11 cellular contexts compared by ENCODE assay signal in genomic region chr9:976258-976804, GRCh38. TPM values are rescaled to one million over a fixed set of nuclear protein-coding genes. Genes with fewer than 3 reads are reported as not detected.
DNase-seq lines count a peak whose midpoint lies in the region; ATAC-seq and TF ChIP-seq lines count a peak whose summit lies in the region.
"Had no signal": no experiment of that assay in that cellular context is flagged by ENCODE, and none has a peak within 500 bp of the region (broad histone marks: within the 10 kb centered on the region; RNA-seq: fewer than 3 reads in every experiment).

DMRT3 (plus strand) TSS chr9:976655; CDS start chr9:977002, 347 bp downstream.

- no peak within 1 kb of the TSS; the same call in 1 of the 2 replicates for H3K14ac ChIP-seq in H9 (ENCODE audit: insufficient read depth, low read length)

- H2BK5ac ChIP-seq in H9 (ENCODE audit: insufficient read length, low read length), result no peak within 1 kb of the TSS

- no peak within 1 kb of the TSS for H4K5ac ChIP-seq in H9 (ENCODE audit: insufficient read length, low read depth, low read length)

- ATAC-seq in activated T-helper 17 cell treated with anti-CD3 and anti-CD28 coated beads, Interleukin-2, amount 50 U/mL, for 72 hours (replicated peaks), result no peak
- ATAC-seq in lung (ENCODE audit: insufficient read depth, low FRiP score), result no peak
- ATAC-seq in HG02623 (IDR thresholded peaks at IDR 0.05; ENCODE audit: unreplicated experiment), result no peak
- ATAC-seq in GM19455 (IDR thresholded peaks at IDR 0.05; ENCODE audit: unreplicated experiment), result no peak
- ATAC-seq in GM18909 (IDR thresholded peaks at IDR 0.05; ENCODE audit: poor library complexity, unreplicated experiment), result no peak
- ATAC-seq in HG03565 (IDR thresholded peaks at IDR 0.05; ENCODE audit: unreplicated experiment), result no peak

- no peaks in the 10 kb centered on the region for H3K36me3 Mint-ChIP-seq in H9 (ENCODE audit: insufficient read depth in 1 of 3, low read depth in 3 of 3)
- peaks cover 5% of the 10 kb centered on the region for H3K36me3 Mint-ChIP-seq in activated T-helper 17 cell treated with anti-CD3 and anti-CD28 coated beads, Interleukin-2, amount 50 U/mL, for 72 hours (ENCODE audit: low read depth)

- peaks cover 0 to 2% of the 10 kb centered on the region in 2 experiments; a peak in 2 of 5 replicates for H3K9me3 Mint-ChIP-seq in H9
- H3K9me3 Mint-ChIP-seq in activated T-helper 17 cell treated with anti-CD3 and anti-CD28 coated beads, Interleukin-2, amount 50 U/mL, for 72 hours, result no peaks in the 10 kb centered on the region

- H3K27me3 ChIP-seq in H9 (ENCODE audit: insufficient read depth, low read length) (peaks cover 79% of the 10 kb centered on the region), lung (ENCODE audit: control insufficient read depth, insufficient read depth) (peaks cover 37% of the 10 kb centered on the region)

- no peak within 1 kb of the TSS for H3T11ph ChIP-seq in H9 (ENCODE audit: low read length)

- H3K18ac ChIP-seq in H9 (ENCODE audit: insufficient read length, low read depth, low read length), result no peak within 1 kb of the TSS

- peaks cover 19% of the 10 kb centered on the region for H3K23me2 ChIP-seq in H9 (ENCODE audit: insufficient read length, low read depth, low read length, poor library complexity, severe bottlenecking)

- no peak within 1 kb of the TSS for H3K9ac ChIP-seq in H9 (ENCODE audit: extremely low read depth, insufficient read length, low read length)

- no peak within 1 kb of the TSS for H3K27ac ChIP-seq in H9 (ENCODE audit: insufficient read length, low read depth, low read length)
- no peak within 1 kb of the TSS for H3K27ac ChIP-seq in lung (ENCODE audit: low read depth in 1 of 2, low read length in 1 of 2)
- H3K27ac ChIP-seq: SK-N-MC had no signal

- H3K9me3 ChIP-seq in H9 (ENCODE audit: control insufficient read depth, low read depth, low read length) (no peaks in the 10 kb centered on the region), lung (ENCODE audit: control insufficient read depth in 2 of 2, insufficient read depth in 1 of 2, low read length in 1 of 2) (peaks cover 0 to 19% of the 10 kb centered on the region in 2 donors)

- peaks cover 96% of the 10 kb centered on the region for H3K27me3 Mint-ChIP-seq in H9 (ENCODE audit: low read depth)
- H3K27me3 Mint-ChIP-seq in activated T-helper 17 cell treated with anti-CD3 and anti-CD28 coated beads, Interleukin-2, amount 50 U/mL, for 72 hours, result peaks cover 57% of the 10 kb centered on the region

- H3K36me3 ChIP-seq in lung (ENCODE audit: control insufficient read depth in 2 of 2, insufficient read depth in 2 of 2, low read length in 2 of 2), result no peaks in the 10 kb centered on the region

- H3K4me1 ChIP-seq in H9 (ENCODE audit: insufficient read depth, low read length) (no peaks in the 10 kb centered on the region), lung (ENCODE audit: control insufficient read depth in 2 of 2, insufficient read depth in 2 of 2, low read length in 2 of 2) (peaks cover 0 to 27% of the 10 kb centered on the region in 2 donors)

- peak within 1 kb of the TSS; percentile 10 for H3K4me3 ChIP-seq in lung
- H3K4me3 ChIP-seq: SK-N-MC had no signal

- H3K56ac ChIP-seq in H9 (ENCODE audit: insufficient read length, low read depth, low read length), result no peak within 1 kb of the TSS

- H3K27ac Mint-ChIP-seq in H9, result no peak within 1 kb of the TSS
- H3K27ac Mint-ChIP-seq in activated T-helper 17 cell treated with anti-CD3 and anti-CD28 coated beads, Interleukin-2, amount 50 U/mL, for 72 hours, result no peak within 1 kb of the TSS

- H3K4me3 Mint-ChIP-seq in H9, result peak within 1 kb of the TSS; percentile 46 to 80
- H3K4me3 Mint-ChIP-seq in activated T-helper 17 cell treated with anti-CD3 and anti-CD28 coated beads, Interleukin-2, amount 50 U/mL, for 72 hours, result peak within 1 kb of the TSS; percentile 11

- H3K4ac ChIP-seq in H9 (ENCODE audit: low read depth, low read length), result no peak within 1 kb of the TSS

- H2BK20ac ChIP-seq in H9 (ENCODE audit: low read depth, low read length, poor library complexity, severe bottlenecking), result no peak within 1 kb of the TSS

- peak within 1 kb of the TSS; percentile 66 for H3K4me2 ChIP-seq in H9 (ENCODE audit: insufficient read depth, insufficient read length, low read length)

- DNase-seq in AG20443 (ENCODE audit: low spot score) (peak; percentile 33), H9 (peak; percentile 86), lung (ENCODE audit: low spot score) (no peak)
- DNase-seq: hypothalamus; stimulated activated CD4-positive, alpha-beta T cell treated with anti-CD3 and anti-CD28 coated beads, Interleukin-4, amount 100 ng/mL, for 24 hours had no signal

- H3K79me1 ChIP-seq in H9 (ENCODE audit: insufficient read depth, low read depth, low read length, poor library complexity, severe bottlenecking), result no peaks in the 10 kb centered on the region

- no peak within 1 kb of the TSS for H3K23ac ChIP-seq in H9 (ENCODE audit: insufficient read length, low read depth, low read length)

- H4K20me1 ChIP-seq in H9 (ENCODE audit: control insufficient read depth, insufficient read depth, insufficient read length), result no peaks in the 10 kb centered on the region

- no peaks in the 10 kb centered on the region for H3K79me2 ChIP-seq in H9 (ENCODE audit: insufficient read depth, low read length)

- no peak within 1 kb of the TSS for H2BK15ac ChIP-seq in H9 (ENCODE audit: low read depth, low read length)

- H4K8ac ChIP-seq in H9 (replicated peaks; ENCODE audit: insufficient read length, low read depth, low read length), result no peak within 1 kb of the TSS

- H2AK5ac ChIP-seq in H9 (ENCODE audit: insufficient read length, low read length), result no peak within 1 kb of the TSS

- WGBS in H9 (ENCODE audit: extremely low coverage, insufficient read length, low lambda C conversion rate), result no CpG with 5 or more reads among the region's 51 CpGs
- WGBS in lung, 2 donors, result 2 to 4% methylated on average over 35 to 51 of the region's 51 CpGs

- no peak within 1 kb of the TSS for H2AFZ ChIP-seq in H9 (ENCODE audit: low read length)

- H3K4me1 Mint-ChIP-seq in H9, result peaks cover 30 to 40% of the 10 kb centered on the region in 2 experiments
- peaks cover 6% of the 10 kb centered on the region for H3K4me1 Mint-ChIP-seq in activated T-helper 17 cell treated with anti-CD3 and anti-CD28 coated beads, Interleukin-2, amount 50 U/mL, for 72 hours

- TF ChIP-seq CTCF in H9 (conservative IDR thresholded peaks at IDR 0.05) (peak; percentile 17; the same call in 1 of the 3 replicates), lung (IDR thresholded peaks at IDR 0.05; ENCODE audit: control extremely low read depth, extremely low read depth) (no peak)

- H2BK12ac ChIP-seq in H9 (ENCODE audit: insufficient read length, low read depth, low read length), result no peak within 1 kb of the TSS

- H2BK120ac ChIP-seq in H9 (ENCODE audit: low read depth, low read length, poor library complexity, severe bottlenecking), result no peak within 1 kb of the TSS

- no peak within 1 kb of the TSS for H4K91ac ChIP-seq in H9 (ENCODE audit: insufficient read length, low read depth, low read length)

RNA-seq across cellular contexts. Expression of gene DMRT3, which starts in this region (rescaled TPM):
- not detected in 2 replicates for total RNA-seq in H9 (2021)
- not detected for total RNA-seq in activated T-helper 17 cell treated with anti-CD3 and anti-CD28 coated beads, Interleukin-2, amount 50 U/mL, for 72 hours
- not detected for total RNA-seq in lung
- under 1 TPM; 0.13 to 0.20 TPM for polyA plus RNA-seq in lung

Comparison
In these comparisons a context has a peak if more than half of its experiments do, and no peak if none do; other contexts are left out.
1. Peak in DNase-seq and H3K4me2 ChIP-seq in H9; RNA of the gene not detected or under 1 TPM.